ENCODE assay signal across 23 cellular contexts in the genomic region with DNA sequence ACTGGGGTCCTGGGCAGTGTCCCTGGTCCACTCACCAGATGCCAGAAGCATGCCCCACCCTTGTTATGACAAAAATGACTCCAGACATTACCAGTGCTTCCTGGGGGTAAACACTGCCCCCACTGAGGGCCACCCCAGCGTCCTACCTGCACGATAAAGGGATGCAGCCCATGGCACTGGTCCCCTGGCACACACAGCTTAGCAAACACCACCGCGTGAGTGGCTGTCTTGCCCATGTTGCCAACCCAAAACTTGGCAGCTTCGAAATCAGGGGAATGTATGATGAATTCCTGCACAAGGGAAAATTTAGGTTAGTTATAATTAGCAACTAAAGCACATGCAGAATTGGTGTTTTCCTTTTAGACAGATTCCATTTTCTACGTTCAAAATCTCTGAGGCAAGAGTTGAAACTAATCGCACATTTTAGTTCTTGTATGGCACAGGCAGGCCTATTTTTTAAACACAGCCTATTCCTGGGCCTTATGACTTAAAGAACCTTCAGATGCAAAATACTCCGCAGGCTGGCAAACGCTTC. TPM values are rescaled to one million over a fixed set of nuclear protein-coding genes. Genes with fewer than 3 reads are reported as not detected.
A peak's percentile ranks its signal among the peaks of the same experiment; 100 is the strongest.
DNase-seq lines count a peak whose midpoint lies in the region; ATAC-seq and TF ChIP-seq lines count a peak whose summit lies in the region.
"Had no signal": no experiment of that assay in that cellular context is flagged by ENCODE, and none has a peak within 500 bp of the region (broad histone marks: within the 10 kb centered on the region; RNA-seq: fewer than 3 reads in every experiment).

No MANE protein-coding gene starts in this region.

- H3K4me1 ChIP-seq in CD8-positive, alpha-beta memory T cell (ENCODE audit: insufficient read depth, low read length), result peaks cover 11% of the 10 kb centered on the region
- H3K4me1 ChIP-seq in ascending aorta, result peaks cover 4 to 10% of the 10 kb centered on the region in 2 donors
- peaks cover 0 to 40% (median 14%) of the 10 kb centered on the region in 3 donors for H3K4me1 ChIP-seq in gastroesophageal sphincter
- peaks cover 4 to 22% (median 14%) of the 10 kb centered on the region in 4 donors for H3K4me1 ChIP-seq in upper lobe of left lung
- H3K4me1 ChIP-seq: breast epithelium, Caco-2, lower lobe of right lung, SJCRH30, thyroid gland had no signal

- H3K36me3 Mint-ChIP-seq in CD8-positive, alpha-beta memory T cell, result peaks cover 6 to 40% (median 18%) of the 10 kb centered on the region in 3 donors
- H3K36me3 Mint-ChIP-seq in activated T-cell treated with anti-CD3 and anti-CD28 coated beads, Interleukin-2, amount 50 U/mL, for 72 hours (ENCODE audit: insufficient read depth in 2 of 2), result peaks cover 2 to 5% of the 10 kb centered on the region in 2 donors

- no peak overlapping the region for H3K4me3 ChIP-seq in CD8-positive, alpha-beta memory T cell (ENCODE audit: low read length)
- H3K4me3 ChIP-seq in ascending aorta (no peak overlapping the region), gastroesophageal sphincter (no peak overlapping the region), upper lobe of left lung (no peak overlapping the region)
- H3K4me3 ChIP-seq: breast epithelium, esophagus squamous epithelium, lower lobe of right lung, ovary, right atrium auricular region, SJCRH30, spleen, thyroid gland had no signal

- CTCF ChIA-PET in CD8-positive, alpha-beta memory T cell (lab: Charles Lee), result interaction anchor here (1.1 kb wide), 1 partner anchor 233 kb away, joined by 3 read pairs; no protein-coding TSS in a partner anchor

- no peaks in the 10 kb centered on the region for H3K27me3 ChIP-seq in CD8-positive, alpha-beta memory T cell (ENCODE audit: insufficient read depth, low read length, poor library complexity, severe bottlenecking)
- H3K27me3 ChIP-seq in ascending aorta, result no peaks in the 10 kb centered on the region
- H3K27me3 ChIP-seq in gastroesophageal sphincter, result no peaks in the 10 kb centered on the region
- H3K27me3 ChIP-seq in upper lobe of left lung, result no peaks in the 10 kb centered on the region
- H3K27me3 ChIP-seq: BE2C, breast epithelium, esophagus squamous epithelium, ovary, right atrium auricular region, SJCRH30, spleen, thyroid gland had no signal

- no peak for TF ChIP-seq CTCF in ascending aorta (IDR thresholded peaks at IDR 0.05)
- TF ChIP-seq CTCF in gastroesophageal sphincter (IDR thresholded peaks at IDR 0.05), result no peak
- TF ChIP-seq CTCF in upper lobe of left lung (IDR thresholded peaks at IDR 0.05), result no peak

- H3K27ac Mint-ChIP-seq in CD8-positive, alpha-beta memory T cell, result peak overlapping the region; percentile 72 to 99 (median 89)
- H3K27ac Mint-ChIP-seq in activated T-cell treated with anti-CD3 and anti-CD28 coated beads, Interleukin-2, amount 50 U/mL, for 72 hours, result no peak overlapping the region
- H3K27ac Mint-ChIP-seq: activated naive CD4-positive, alpha-beta T cell treated with anti-CD3 and anti-CD28 coated beads, Interleukin-2, amount 50 U/mL, for 72 hours; stimulated activated naive CD8-positive, alpha-beta T cell treated with anti-CD3 and anti-CD28 coated beads, Interleukin-15, Interleukin-2, amounts not matched to agents 100 ng/mL and 50 ng/mL, for 24 hours had no signal

- H3K27me3 Mint-ChIP-seq in CD8-positive, alpha-beta memory T cell, result no peaks in the 10 kb centered on the region
- H3K27me3 Mint-ChIP-seq in activated T-cell treated with anti-CD3 and anti-CD28 coated beads, Interleukin-2, amount 50 U/mL, for 72 hours (ENCODE audit: low read depth), result no peaks in the 10 kb centered on the region
- H3K27me3 Mint-ChIP-seq: stimulated activated naive CD8-positive, alpha-beta T cell treated with anti-CD3 and anti-CD28 coated beads, Interleukin-15, Interleukin-2, amounts not matched to agents 100 ng/mL and 50 ng/mL, for 24 hours had no signal

- H3K9me3 ChIP-seq in CD8-positive, alpha-beta memory T cell (ENCODE audit: low read length), result no peaks in the 10 kb centered on the region
- no peaks in the 10 kb centered on the region for H3K9me3 ChIP-seq in ascending aorta
- no peaks in the 10 kb centered on the region for H3K9me3 ChIP-seq in gastroesophageal sphincter
- no peaks in the 10 kb centered on the region for H3K9me3 ChIP-seq in upper lobe of left lung
- H3K9me3 ChIP-seq: BE2C, breast epithelium, Caco-2, esophagus squamous epithelium, lower lobe of right lung, ovary, right atrium auricular region, SJCRH30, spleen, thyroid gland had no signal

- intact Hi-C loops in ascending aorta (cut with DNase I), result no loop called here

- no peak overlapping the region for H3K4me3 Mint-ChIP-seq in CD8-positive, alpha-beta memory T cell
- H3K4me3 Mint-ChIP-seq in activated T-cell treated with anti-CD3 and anti-CD28 coated beads, Interleukin-2, amount 50 U/mL, for 72 hours, result no peak overlapping the region
- H3K4me3 Mint-ChIP-seq: nephron; stimulated activated naive CD8-positive, alpha-beta T cell treated with anti-CD3 and anti-CD28 coated beads, Interleukin-15, Interleukin-2, amounts not matched to agents 100 ng/mL and 50 ng/mL, for 24 hours had no signal

- H3K27ac ChIP-seq in CD8-positive, alpha-beta memory T cell (ENCODE audit: low read depth, low read length), result no peak overlapping the region
- peak overlapping the region; percentile 22 to 38 for H3K27ac ChIP-seq in ascending aorta
- peak overlapping the region in 3 of 4 donors; percentile 28 to 64 (median 56) for H3K27ac ChIP-seq in gastroesophageal sphincter
- peak overlapping the region in 1 of 4 donors; percentile 0 for H3K27ac ChIP-seq in upper lobe of left lung
- H3K27ac ChIP-seq: breast epithelium, lower lobe of right lung, ovary, right atrium auricular region, SJCRH30, thyroid gland had no signal

- POLR2A ChIA-PET in CD8-positive, alpha-beta memory T cell (lab: Charles Lee), result no interaction called here

- H3K4me1 Mint-ChIP-seq in CD8-positive, alpha-beta memory T cell, result peaks cover 28 to 34% (median 33%) of the 10 kb centered on the region in 3 donors
- H3K4me1 Mint-ChIP-seq in activated T-cell treated with anti-CD3 and anti-CD28 coated beads, Interleukin-2, amount 50 U/mL, for 72 hours (ENCODE audit: low read depth), result peaks cover 22% of the 10 kb centered on the region

- TF ChIP-seq POLR2A in gastroesophageal sphincter (IDR thresholded peaks at IDR 0.05), result no peak
- no peak for TF ChIP-seq POLR2A in upper lobe of left lung (IDR thresholded peaks at IDR 0.05)

- 58 to 63% methylated on average over 2 to 8 of the region's 9 CpGs for WGBS in gastroesophageal sphincter (ENCODE audit: low coverage in 1 of 2), 2 donors
- 80 to 86% methylated on average over 7 to 9 of the region's 9 CpGs for WGBS in upper lobe of left lung, 2 donors

- DNase-seq in CD8-positive, alpha-beta memory T cell, result no peak
- DNase-seq in ascending aorta (ENCODE audit: low spot score in 2 of 2) (no peak), superior temporal gyrus (ENCODE audit: extremely low spot score) (peak; percentile 54), upper lobe of left lung (no peak), KG1 (lab: John Stamatoyannopoulos, UW) (no peak), cerebellar nuclear complex (lab: John Stamatoyannopoulos, UW) (no peak)
- no peak for DNase-seq in activated T-cell treated with anti-CD3 and anti-CD28 coated beads, Interleukin-2, amount 50 U/mL, for 72 hours
- DNase-seq: cortex of kidney, esophagus squamous epithelium, NCI-H1048, spleen had no signal

- no peak for ATAC-seq in gastroesophageal sphincter
- no peak for ATAC-seq in activated T-cell treated with anti-CD3 and anti-CD28 coated beads, Interleukin-2, amount 50 U/mL, for 72 hours (replicated peaks in 1 of 2)
- ATAC-seq in upper lobe of left lung (ENCODE audit: low FRiP score in 2 of 2), result no peak

- peaks cover 12% of the 10 kb centered on the region for H3K36me3 ChIP-seq in CD8-positive, alpha-beta memory T cell (ENCODE audit: insufficient read depth, low read length)
- H3K36me3 ChIP-seq in ascending aorta (peaks cover 65 to 80% of the 10 kb centered on the region in 2 donors), gastroesophageal sphincter (peaks cover 0 to 91% of the 10 kb centered on the region in 2 donors), upper lobe of left lung (peaks cover 7 to 48% (median 39%) of the 10 kb centered on the region in 4 donors)
- H3K36me3 ChIP-seq: BE2C, breast epithelium, ovary had no signal

- H3K9me3 Mint-ChIP-seq in CD8-positive, alpha-beta memory T cell, result no peaks in the 10 kb centered on the region
- H3K9me3 Mint-ChIP-seq in activated T-cell treated with anti-CD3 and anti-CD28 coated beads, Interleukin-2, amount 50 U/mL, for 72 hours, result no peaks in the 10 kb centered on the region
- H3K9me3 Mint-ChIP-seq: activated naive CD4-positive, alpha-beta T cell treated with anti-CD3 and anti-CD28 coated beads, Interleukin-2, amount 50 U/mL, for 72 hours; nephron; stimulated activated naive CD8-positive, alpha-beta T cell treated with anti-CD3 and anti-CD28 coated beads, Interleukin-15, Interleukin-2, amounts not matched to agents 100 ng/mL and 50 ng/mL, for 24 hours had no signal

- TF ChIP-seq EP300 in gastroesophageal sphincter (IDR thresholded peaks at IDR 0.05) (no peak), upper lobe of left lung (IDR thresholded peaks at IDR 0.05) (no peak)

RNA-seq across cellular contexts. Expression of a gene that starts 30.4 kb away (rescaled TPM):
- 10 to 100 TPM; 22.3 to 24.9 TPM for total RNA-seq in CD8-positive, alpha-beta memory T cell
- 14.2 TPM for polyA plus RNA-seq in CD8-positive, alpha-beta memory T cell
- total RNA-seq in ascending aorta (74.5 TPM), gastroesophageal sphincter (10 to 100 TPM; 21.5 to 79.5 (median 37.1) TPM), upper lobe of left lung (10 to 100 TPM; 23.7 to 56.6 (median 31.8) TPM)
- total RNA-seq in activated T-cell treated with anti-CD3 and anti-CD28 coated beads, Interleukin-2, amount 50 U/mL, for 72 hours, result 10 to 100 TPM; 22.2 to 31.2 TPM

RNA-seq across cellular contexts. Expression of a gene that starts 30.4 kb away (rescaled TPM):
- 10 to 100 TPM; 25.2 to 25.6 TPM for total RNA-seq in CD8-positive, alpha-beta memory T cell
- polyA plus RNA-seq in CD8-positive, alpha-beta memory T cell, result 13.8 TPM
- total RNA-seq in ascending aorta (39.8 TPM), gastroesophageal sphincter (10 to 100 TPM; 12.0 to 27.9 (median 20.9) TPM), upper lobe of left lung (10 to 100 TPM; 22.8 to 81.7 (median 30.2) TPM)
- total RNA-seq in activated T-cell treated with anti-CD3 and anti-CD28 coated beads, Interleukin-2, amount 50 U/mL, for 72 hours, result 10 to 100 TPM; 26.7 TPM
